ENCODE assay signal across 21 cellular contexts in genomic region chr3:107665351-107665750, GRCh38.
A peak's percentile ranks its signal among the peaks of the same experiment; 100 is the strongest.
DNase-seq lines count a peak whose midpoint lies in the region; ATAC-seq, FAIRE-seq and TF ChIP-seq lines count a peak whose summit lies in the region.
"Had no signal": no experiment of that assay in that cellular context is flagged by ENCODE, and none has a peak within 500 bp of the region (broad histone marks: within the 10 kb centered on the region; RNA-seq: fewer than 3 reads in every experiment).

No MANE protein-coding gene starts in this region.

- peaks cover 58% of the 10 kb centered on the region for H3K4me1 Mint-ChIP-seq in GM23338
- H3K4me1 Mint-ChIP-seq in endothelial cell (ENCODE audit: unreplicated experiment), result peaks cover 35% of the 10 kb centered on the region
- peaks cover 62% of the 10 kb centered on the region for H3K4me1 Mint-ChIP-seq in nephron progenitor cell
- H3K4me1 Mint-ChIP-seq in activated CD8-positive, alpha-beta memory T cell treated with anti-CD3 and anti-CD28 coated beads, Interleukin-2, amount 10 ng/mL, durations not matched to agents 7 days and 5 days, result peaks cover 16% of the 10 kb centered on the region

- no peaks in the 10 kb centered on the region for H3F3A ChIP-seq in GM23338 (replicated peaks; ENCODE audit: low read depth)

- 23% methylated on average over 3 of the region's 4 CpGs for WGBS in K562 (ENCODE audit: insufficient coverage, low coverage, missing lambda C conversion rate)

- in situ Hi-C loops in K562 (cut with MboI), result no loop called here

- no peak for TF ChIP-seq EP300 in K562 (IDR thresholded peaks at IDR 0.05; ENCODE audit: low read length)

- no peaks in the 10 kb centered on the region for H3K9me3 ChIP-seq in K562 (replicated peaks; ENCODE audit: control insufficient read depth, insufficient read depth, low read depth, low read length)
- H3K9me3 ChIP-seq: BLaER1 treated with 17β-estradiol and CSF1 and Interleukin-3, amounts not matched to agents 10 nM and 100 nM; Peyer's patch had no signal

- no peak for TF ChIP-seq POLR2A in K562 (conservative IDR thresholded peaks at IDR 0.05)

- no peak for TF ChIP-seq CTCF in GM23338 (conservative IDR thresholded peaks at IDR 0.05; ENCODE audit: low read depth in 2 of 2)
- no peak for TF ChIP-seq CTCF in K562 (IDR thresholded peaks at IDR 0.05 in 2 of 3, conservative IDR thresholded peaks at IDR 0.05 in 1 of 3; ENCODE audit: insufficient read depth in 2 of 3, low read depth in 1 of 3, low read length in 3 of 3)
- TF ChIP-seq CTCF in endothelial cell (IDR thresholded peaks at IDR 0.05; ENCODE audit: unreplicated experiment), result no peak
- no peak for TF ChIP-seq CTCF in nephron progenitor cell (IDR thresholded peaks at IDR 0.05)

- BruUV-seq in K562 (replicated peaks; lab: Mats Ljungman, UMichigan), result no TSS peak

- POLR2A ChIA-PET in K562 (lab: Yijun Ruan, JAX), result interaction anchor here (0.6 kb wide), 1 partner anchor 10 kb away, joined by 4 read pairs; no protein-coding TSS in a partner anchor

- no peak overlapping the region for H3K4me3 ChIP-seq in GM23338
- H3K4me3 ChIP-seq in K562, result no peak overlapping the region
- H3K4me3 ChIP-seq: BLaER1 treated with 17β-estradiol and CSF1 and Interleukin-3, amounts not matched to agents 10 nM and 100 nM; GM12878; Peyer's patch had no signal

- no peak overlapping the region for H3K4me3 Mint-ChIP-seq in GM23338
- H3K4me3 Mint-ChIP-seq in endothelial cell (ENCODE audit: unreplicated experiment), result no peak overlapping the region
- H3K4me3 Mint-ChIP-seq in nephron progenitor cell, result no peak overlapping the region
- no peak overlapping the region for H3K4me3 Mint-ChIP-seq in activated CD8-positive, alpha-beta memory T cell treated with anti-CD3 and anti-CD28 coated beads, Interleukin-2, amount 10 ng/mL, durations not matched to agents 7 days and 5 days
- H3K4me3 Mint-ChIP-seq: CD8-positive, alpha-beta T cell had no signal

- intact Hi-C loops in K562 (cut with micrococcal nuclease), result loop anchor here (10.0 kb wide), 1 partner anchor 91 kb away; no protein-coding TSS in a partner anchor

- no peaks in the 10 kb centered on the region for H3K9me3 Mint-ChIP-seq in GM23338
- H3K9me3 Mint-ChIP-seq in endothelial cell (ENCODE audit: unreplicated experiment), result no peaks in the 10 kb centered on the region
- no peaks in the 10 kb centered on the region for H3K9me3 Mint-ChIP-seq in nephron progenitor cell
- H3K9me3 Mint-ChIP-seq in activated CD8-positive, alpha-beta memory T cell treated with anti-CD3 and anti-CD28 coated beads, Interleukin-2, amount 10 ng/mL, durations not matched to agents 7 days and 5 days (ENCODE audit: low read depth), result no peaks in the 10 kb centered on the region
- H3K9me3 Mint-ChIP-seq: CD8-positive, alpha-beta T cell had no signal

- H3K27me3 ChIP-seq in GM23338 (ENCODE audit: insufficient read depth) (no peaks in the 10 kb centered on the region), K562 (ENCODE audit: control insufficient read depth in 2 of 2, insufficient read depth in 2 of 2, low read length in 2 of 2) (no peaks in the 10 kb centered on the region)
- H3K27me3 ChIP-seq: BLaER1 treated with 17β-estradiol and CSF1 and Interleukin-3, amounts not matched to agents 10 nM and 100 nM; Peyer's patch had no signal

- peak overlapping the region; percentile 83 for H3K27ac Mint-ChIP-seq in GM23338
- H3K27ac Mint-ChIP-seq in endothelial cell (ENCODE audit: unreplicated experiment), result peak overlapping the region; percentile 78
- peak overlapping the region; percentile 73 for H3K27ac Mint-ChIP-seq in nephron progenitor cell
- no peak overlapping the region for H3K27ac Mint-ChIP-seq in activated CD8-positive, alpha-beta memory T cell treated with anti-CD3 and anti-CD28 coated beads, Interleukin-2, amount 10 ng/mL, durations not matched to agents 7 days and 5 days
- H3K27ac Mint-ChIP-seq: CD8-positive, alpha-beta T cell had no signal

- H3K9me2 ChIP-seq in GM23338 (ENCODE audit: insufficient read depth), result no peaks in the 10 kb centered on the region

- CTCF ChIA-PET in K562 (lab: Yijun Ruan, JAX; ENCODE audit: low intra/inter-chr PET ratio), result interaction anchor here (0.6 kb wide), 1 partner anchor 172 kb away, joined by 3 read pairs; no protein-coding TSS in a partner anchor
- CTCF ChIA-PET in activated CD8-positive, alpha-beta memory T cell treated with anti-CD3 and anti-CD28 coated beads, Interleukin-2, amount 10 ng/mL, durations not matched to agents 7 days and 5 days (lab: Charles Lee), result interaction anchor here (1.0 to 1.7 kb wide), 3 partner anchors 10 to 429 kb away, joined by 3 to 10 read pairs (median 9); no protein-coding TSS in a partner anchor

- H3K79me2 ChIP-seq in GM23338 (replicated peaks; ENCODE audit: insufficient read depth) (peaks cover 8% of the 10 kb centered on the region; the same call in 1 of the 2 replicates), K562 (ENCODE audit: control insufficient read depth, insufficient read depth, low read length) (no peaks in the 10 kb centered on the region; the same call in 2 of the 3 replicates)

- no peaks in the 10 kb centered on the region for H3K36me3 ChIP-seq in GM23338 (ENCODE audit: insufficient read depth)
- H3K36me3 ChIP-seq in K562 (ENCODE audit: control insufficient read depth, insufficient read depth, low read length), result no peaks in the 10 kb centered on the region
- H3K36me3 ChIP-seq: BLaER1 treated with 17β-estradiol and CSF1 and Interleukin-3, amounts not matched to agents 10 nM and 100 nM; Peyer's patch had no signal

- no peaks in the 10 kb centered on the region for H3K9me1 ChIP-seq in K562 (ENCODE audit: control insufficient read depth, insufficient read depth, low read length)

- peaks cover 6% of the 10 kb centered on the region for H3K27me3 Mint-ChIP-seq in GM23338 (ENCODE audit: insufficient read depth, low read depth, poor library complexity)
- H3K27me3 Mint-ChIP-seq in endothelial cell (ENCODE audit: unreplicated experiment), result peaks cover 3% of the 10 kb centered on the region
- no peaks in the 10 kb centered on the region for H3K27me3 Mint-ChIP-seq in nephron progenitor cell (ENCODE audit: low read depth, poor library complexity)
- H3K27me3 Mint-ChIP-seq in activated CD8-positive, alpha-beta memory T cell treated with anti-CD3 and anti-CD28 coated beads, Interleukin-2, amount 10 ng/mL, durations not matched to agents 7 days and 5 days, result no peaks in the 10 kb centered on the region

- ATAC-seq in GM23338 (no peak; the same call in 2 of the 3 replicates), K562 (no peak), HG03457 (IDR thresholded peaks at IDR 0.05; ENCODE audit: unreplicated experiment) (no peak), GM19455 (IDR thresholded peaks at IDR 0.05; ENCODE audit: unreplicated experiment) (no peak)
- ATAC-seq in activated CD8-positive, alpha-beta memory T cell treated with anti-CD3 and anti-CD28 coated beads, Interleukin-2, amount 10 ng/mL, durations not matched to agents 7 days and 5 days, result no peak
- ATAC-seq: CD8-positive, alpha-beta T cell; GM12878 had no signal

- peak overlapping the region; percentile 49; the same call in 1 of the 2 replicates for H3K4me2 ChIP-seq in GM23338
- H3K4me2 ChIP-seq in K562 (ENCODE audit: insufficient read depth, low read length), result no peak overlapping the region
- H3K4me2 ChIP-seq: BLaER1 treated with 17β-estradiol and CSF1 and Interleukin-3, amounts not matched to agents 10 nM and 100 nM had no signal

- no peaks in the 10 kb centered on the region for H3K36me3 Mint-ChIP-seq in GM23338 (ENCODE audit: low read depth)
- no peaks in the 10 kb centered on the region for H3K36me3 Mint-ChIP-seq in endothelial cell (ENCODE audit: low read depth, unreplicated experiment)
- H3K36me3 Mint-ChIP-seq in nephron progenitor cell (ENCODE audit: low read depth), result peaks cover 4% of the 10 kb centered on the region
- no peaks in the 10 kb centered on the region for H3K36me3 Mint-ChIP-seq in activated CD8-positive, alpha-beta memory T cell treated with anti-CD3 and anti-CD28 coated beads, Interleukin-2, amount 10 ng/mL, durations not matched to agents 7 days and 5 days

- no peak for TF ChIP-seq RAD21 in K562 (CRISPR knock-in tag; conservative IDR thresholded peaks at IDR 0.05 in 1 of 2, IDR thresholded peaks at IDR 0.05 in 1 of 2)

- no peak for DNase-seq in GM23338 (ENCODE audit: low spot score)
- no peak for DNase-seq in K562 (ENCODE audit: extremely low read depth in 1 of 4, low spot score in 3 of 4)
- no peak for DNase-seq in endothelial cell (ENCODE audit: low spot score)
- DNase-seq in nephron progenitor cell, result no peak
- no peak for DNase-seq in NCI-H146 treated with DMSO at 0.1 percent for 48 hours (lab: John Stamatoyannopoulos, UW; ENCODE audit: unreplicated experiment)
- no peak for DNase-seq in activated CD8-positive, alpha-beta memory T cell treated with anti-CD3 and anti-CD28 coated beads, Interleukin-2, amount 10 ng/mL, durations not matched to agents 7 days and 5 days
- DNase-seq: Calu3; CD8-positive, alpha-beta T cell; EL; NCI-H1092 treated with DMSO at 0.1 percent for 48 hours; NCI-H146; NCI-H2081; NCI-H446 treated with DMSO at 0.1 percent for 48 hours; Peyer's patch had no signal

- no peak overlapping the region for H2AFZ ChIP-seq in GM23338
- no peak overlapping the region for H2AFZ ChIP-seq in K562 (ENCODE audit: low read depth, low read length)

- peaks cover 49% of the 10 kb centered on the region for H3K4me1 ChIP-seq in GM23338 (ENCODE audit: insufficient read depth)
- no peaks in the 10 kb centered on the region for H3K4me1 ChIP-seq in K562 (replicated peaks in 1 of 2; ENCODE audit: control insufficient read depth in 2 of 2, insufficient read depth in 2 of 2, low read length in 2 of 2)

- no peak overlapping the region for H3K9ac ChIP-seq in K562 (ENCODE audit: insufficient read depth in 1 of 2, low read depth in 2 of 2, low read length in 2 of 2)
- H3K9ac ChIP-seq: BLaER1 treated with 17β-estradiol and CSF1 and Interleukin-3, amounts not matched to agents 10 nM and 100 nM had no signal

- H4K20me1 ChIP-seq in GM23338 (replicated peaks; ENCODE audit: insufficient read depth), result no peaks in the 10 kb centered on the region
- no peaks in the 10 kb centered on the region for H4K20me1 ChIP-seq in K562 (replicated peaks; ENCODE audit: control insufficient read depth, insufficient read depth, low read length)

- peak overlapping the region; percentile 54; the same call in 1 of the 2 replicates for H3K27ac ChIP-seq in GM23338 (ENCODE audit: low read depth)
- no peak overlapping the region for H3K27ac ChIP-seq in K562 (ENCODE audit: extremely low read depth, low read depth, low read length)
- H3K27ac ChIP-seq: BLaER1 treated with 17β-estradiol and CSF1 and Interleukin-3, amounts not matched to agents 10 nM and 100 nM; Peyer's patch had no signal

- no peak for FAIRE-seq in K562 (lab: Jason Lieb, UNC)
- FAIRE-seq: A204.1, GM12878, GM19239, HTR-8/SVneo had no signal

TF ChIP-seq in GM23338, 12 proteins besides CTCF, POLR2A, EP300 and RAD21 (continues in another document):
- TF ChIP-seq STAT1 (IDR thresholded peaks at IDR 0.05; ENCODE audit: unreplicated experiment), result no peak

TF ChIP-seq in K562, 482 proteins besides CTCF, POLR2A, EP300 and RAD21 (continues in another document):
- no peak for TF ChIP-seq ATF1 (CRISPR knock-in tag; IDR thresholded peaks at IDR 0.05)
- TF ChIP-seq ATF1 (tag; IDR thresholded peaks at IDR 0.05), result no peak
- no peak for TF ChIP-seq SMAD4 (CRISPR knock-in tag; conservative IDR thresholded peaks at IDR 0.05)
